ENCODE assay signal across 18 cellular contexts in the genomic region with DNA sequence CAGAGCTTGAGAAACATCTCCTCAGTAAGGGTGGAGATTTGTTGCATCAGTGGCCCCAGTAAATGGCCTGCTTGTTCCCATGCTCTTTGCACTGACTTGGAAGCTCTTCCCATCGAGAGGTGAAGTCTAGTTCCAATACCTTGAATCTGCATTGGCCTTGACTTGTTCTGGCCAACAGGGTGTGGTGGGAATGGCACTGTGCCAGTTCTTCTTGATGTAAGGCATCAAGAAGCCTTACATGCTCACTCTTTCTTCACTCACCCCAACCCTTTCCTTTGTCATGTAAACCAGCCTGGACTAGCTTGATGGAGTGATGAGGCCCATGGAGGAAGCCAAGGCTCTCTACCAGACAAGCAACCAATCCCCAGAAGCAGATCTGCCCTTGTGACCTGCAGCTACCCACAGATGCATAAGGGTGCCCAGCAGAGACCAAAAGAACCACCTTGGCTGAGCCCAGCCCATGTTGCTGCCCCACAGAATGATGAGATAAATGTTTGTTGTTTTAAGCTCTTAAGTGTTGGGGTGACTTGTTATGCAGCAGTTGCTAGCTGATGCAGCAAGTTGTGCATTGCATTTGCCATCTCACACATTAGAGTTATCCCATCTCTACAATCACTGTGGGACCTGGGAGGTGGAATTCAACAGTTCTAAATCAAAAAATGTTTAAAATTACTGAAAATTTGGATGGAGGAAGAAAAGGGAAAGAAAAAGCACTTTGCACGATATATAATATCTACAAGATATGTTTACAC.
"Had no signal": no experiment of that assay in that cellular context is flagged by ENCODE, and none has a peak within 500 bp of the region (broad histone marks: within the 10 kb centered on the region; RNA-seq: fewer than 3 reads in every experiment).

No MANE protein-coding gene starts in this region.

- FAIRE-seq: endometrium had no signal

- H3K27me3 ChIP-seq: dorsolateral prefrontal cortex, right atrium auricular region, suprapubic skin had no signal

- H3K4me3 Mint-ChIP-seq: activated CD4-positive, alpha-beta memory T cell treated with anti-CD3 and anti-CD28 coated beads for 36 hours; activated naive CD8-positive, alpha-beta T cell treated with anti-CD3 and anti-CD28 coated beads for 36 hours; natural killer cell treated with Interleukin-12 subunit alpha and Interleukin-12 subunit beta and Interleukin-15 and Interleukin-18, amount 100 ng/mL, for 72 hours; T-helper 2 cell treated with Interferon-gamma antibody and Interleukin-4, amounts not matched to agents 5 μg/mL and 100 μg/mL, for 36 hours; type B pancreatic cell had no signal

- H3K36me3 Mint-ChIP-seq: type B pancreatic cell had no signal

- ATAC-seq: left cardiac atrium; natural killer cell treated with Interleukin-12 subunit alpha and Interleukin-12 subunit beta and Interleukin-15 and Interleukin-18, amount 100 ng/mL, for 72 hours had no signal

- H3K36me3 ChIP-seq: right atrium auricular region, suprapubic skin had no signal

- H3K27ac Mint-ChIP-seq: activated CD4-positive, alpha-beta memory T cell treated with anti-CD3 and anti-CD28 coated beads for 36 hours; activated naive CD8-positive, alpha-beta T cell treated with anti-CD3 and anti-CD28 coated beads for 36 hours; natural killer cell treated with Interleukin-12 subunit alpha and Interleukin-12 subunit beta and Interleukin-15 and Interleukin-18, amount 100 ng/mL, for 72 hours; T-helper 2 cell treated with Interferon-gamma antibody and Interleukin-4, amounts not matched to agents 5 μg/mL and 100 μg/mL, for 36 hours; type B pancreatic cell had no signal

- H3K27ac ChIP-seq: dorsolateral prefrontal cortex, right atrium auricular region, suprapubic skin had no signal

- DNase-seq: activated CD4-positive, alpha-beta memory T cell treated with anti-CD3 and anti-CD28 coated beads for 36 hours; activated CD4-positive, alpha-beta T cell treated with anti-CD3 and anti-CD28 coated beads for 1 hour; activated gamma-delta T cell treated with Interleukin-2 at 50 U/mL for 16 hours; activated naive CD8-positive, alpha-beta T cell treated with anti-CD3 and anti-CD28 coated beads for 36 hours; activated T-cell treated with anti-CD3 and anti-CD28 coated beads, Interleukin-2, amount 50 U/mL, for 48 hours; anterior cingulate cortex; dorsolateral prefrontal cortex; hippocampal formation; left cardiac atrium; nucleus accumbens; stimulated activated naive CD4-positive, alpha-beta T cell treated with Interleukin-2 at 50 U/mL for 16 hours had no signal

- H3K4me3 ChIP-seq: dorsolateral prefrontal cortex, lung, right atrium auricular region, suprapubic skin had no signal

- H3K27me3 Mint-ChIP-seq: type B pancreatic cell had no signal

- H3K9me3 ChIP-seq: suprapubic skin had no signal

- H3K4me1 ChIP-seq: right atrium auricular region, suprapubic skin had no signal

- H3K4me1 Mint-ChIP-seq: activated naive CD8-positive, alpha-beta T cell treated with anti-CD3 and anti-CD28 coated beads for 36 hours had no signal
